1 cellular context compared by ENCODE assay signal in the genomic region with DNA sequence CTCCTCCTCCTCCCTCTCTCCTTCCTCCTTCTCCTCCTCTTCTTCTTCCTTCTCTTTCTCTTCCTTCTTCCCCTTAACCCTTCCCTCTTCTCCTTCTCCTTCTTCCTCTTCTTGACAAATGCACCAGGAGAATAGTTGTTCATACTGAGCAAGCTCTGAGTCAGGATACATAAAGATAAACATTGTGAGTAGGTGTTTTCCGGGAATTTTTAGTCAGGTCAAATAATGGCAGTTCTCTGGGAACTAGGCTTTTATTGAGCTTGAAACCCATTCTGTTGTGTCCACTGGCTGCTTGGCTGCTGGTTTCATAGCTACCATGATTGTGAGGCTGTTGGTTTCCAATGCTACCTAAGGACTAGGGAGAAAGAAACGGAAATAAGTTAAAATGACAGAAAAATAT.
TF ChIP-seq lines count a peak whose summit lies in the region.

No MANE protein-coding gene starts in this region.

TF ChIP-seq in H1, 55 proteins besides CTCF, POLR2A, EP300 and RAD21 (continued from another document):
- TF ChIP-seq, protein P1, sequence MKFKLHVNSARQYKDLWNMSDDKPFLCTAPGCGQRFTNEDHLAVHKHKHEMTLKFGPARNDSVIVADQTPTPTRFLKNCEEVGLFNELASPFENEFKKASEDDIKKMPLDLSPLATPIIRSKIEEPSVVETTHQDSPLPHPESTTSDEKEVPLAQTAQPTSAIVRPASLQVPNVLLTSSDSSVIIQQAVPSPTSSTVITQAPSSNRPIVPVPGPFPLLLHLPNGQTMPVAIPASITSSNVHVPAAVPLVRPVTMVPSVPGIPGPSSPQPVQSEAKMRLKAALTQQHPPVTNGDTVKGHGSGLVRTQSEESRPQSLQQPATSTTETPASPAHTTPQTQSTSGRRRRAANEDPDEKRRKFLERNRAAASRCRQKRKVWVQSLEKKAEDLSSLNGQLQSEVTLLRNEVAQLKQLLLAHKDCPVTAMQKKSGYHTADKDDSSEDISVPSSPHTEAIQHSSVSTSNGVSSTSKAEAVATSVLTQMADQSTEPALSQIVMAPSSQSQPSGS (IDR thresholded peaks at IDR 0.05; ENCODE audit: low read length), result no peak
- TF ChIP-seq SIN3A (conservative IDR thresholded peaks at IDR 0.05 in 1 of 2, IDR thresholded peaks at IDR 0.05 in 1 of 2; ENCODE audit: low read depth in 1 of 2, low read length in 2 of 2) (no peak), CBX5 (IDR thresholded peaks at IDR 0.05; ENCODE audit: low read depth, low read length) (no peak), ZNF274 (IDR thresholded peaks at IDR 0.05; ENCODE audit: borderline replicate concordance, extremely low read depth, low read length) (no peak), KDM5A (IDR thresholded peaks at IDR 0.05; ENCODE audit: low read length) (no peak), EGR1 (IDR thresholded peaks at IDR 0.05; ENCODE audit: borderline replicate concordance, low read depth, low read length) (no peak), CREB1 (IDR thresholded peaks at IDR 0.05) (no peak), RXRA (IDR thresholded peaks at IDR 0.05; ENCODE audit: insufficient read depth, low read depth, low read length) (no peak), BRCA1 (IDR thresholded peaks at IDR 0.05; ENCODE audit: low read depth, low read length) (no peak), KDM1A (IDR thresholded peaks at IDR 0.05; ENCODE audit: borderline replicate concordance, low read length) (no peak), MAFK (IDR thresholded peaks at IDR 0.05; ENCODE audit: low read depth, low read length) (no peak), BACH1 (IDR thresholded peaks at IDR 0.05; ENCODE audit: low read length) (no peak), GABPA (IDR thresholded peaks at IDR 0.05; ENCODE audit: borderline replicate concordance, insufficient read depth, low read length) (no peak), TEAD4 (IDR thresholded peaks at IDR 0.05; ENCODE audit: low read depth, low read length) (no peak), NRF1 (IDR thresholded peaks at IDR 0.05; ENCODE audit: low read depth, low read length) (no peak)
- TF ChIP-seq, protein P2, sequence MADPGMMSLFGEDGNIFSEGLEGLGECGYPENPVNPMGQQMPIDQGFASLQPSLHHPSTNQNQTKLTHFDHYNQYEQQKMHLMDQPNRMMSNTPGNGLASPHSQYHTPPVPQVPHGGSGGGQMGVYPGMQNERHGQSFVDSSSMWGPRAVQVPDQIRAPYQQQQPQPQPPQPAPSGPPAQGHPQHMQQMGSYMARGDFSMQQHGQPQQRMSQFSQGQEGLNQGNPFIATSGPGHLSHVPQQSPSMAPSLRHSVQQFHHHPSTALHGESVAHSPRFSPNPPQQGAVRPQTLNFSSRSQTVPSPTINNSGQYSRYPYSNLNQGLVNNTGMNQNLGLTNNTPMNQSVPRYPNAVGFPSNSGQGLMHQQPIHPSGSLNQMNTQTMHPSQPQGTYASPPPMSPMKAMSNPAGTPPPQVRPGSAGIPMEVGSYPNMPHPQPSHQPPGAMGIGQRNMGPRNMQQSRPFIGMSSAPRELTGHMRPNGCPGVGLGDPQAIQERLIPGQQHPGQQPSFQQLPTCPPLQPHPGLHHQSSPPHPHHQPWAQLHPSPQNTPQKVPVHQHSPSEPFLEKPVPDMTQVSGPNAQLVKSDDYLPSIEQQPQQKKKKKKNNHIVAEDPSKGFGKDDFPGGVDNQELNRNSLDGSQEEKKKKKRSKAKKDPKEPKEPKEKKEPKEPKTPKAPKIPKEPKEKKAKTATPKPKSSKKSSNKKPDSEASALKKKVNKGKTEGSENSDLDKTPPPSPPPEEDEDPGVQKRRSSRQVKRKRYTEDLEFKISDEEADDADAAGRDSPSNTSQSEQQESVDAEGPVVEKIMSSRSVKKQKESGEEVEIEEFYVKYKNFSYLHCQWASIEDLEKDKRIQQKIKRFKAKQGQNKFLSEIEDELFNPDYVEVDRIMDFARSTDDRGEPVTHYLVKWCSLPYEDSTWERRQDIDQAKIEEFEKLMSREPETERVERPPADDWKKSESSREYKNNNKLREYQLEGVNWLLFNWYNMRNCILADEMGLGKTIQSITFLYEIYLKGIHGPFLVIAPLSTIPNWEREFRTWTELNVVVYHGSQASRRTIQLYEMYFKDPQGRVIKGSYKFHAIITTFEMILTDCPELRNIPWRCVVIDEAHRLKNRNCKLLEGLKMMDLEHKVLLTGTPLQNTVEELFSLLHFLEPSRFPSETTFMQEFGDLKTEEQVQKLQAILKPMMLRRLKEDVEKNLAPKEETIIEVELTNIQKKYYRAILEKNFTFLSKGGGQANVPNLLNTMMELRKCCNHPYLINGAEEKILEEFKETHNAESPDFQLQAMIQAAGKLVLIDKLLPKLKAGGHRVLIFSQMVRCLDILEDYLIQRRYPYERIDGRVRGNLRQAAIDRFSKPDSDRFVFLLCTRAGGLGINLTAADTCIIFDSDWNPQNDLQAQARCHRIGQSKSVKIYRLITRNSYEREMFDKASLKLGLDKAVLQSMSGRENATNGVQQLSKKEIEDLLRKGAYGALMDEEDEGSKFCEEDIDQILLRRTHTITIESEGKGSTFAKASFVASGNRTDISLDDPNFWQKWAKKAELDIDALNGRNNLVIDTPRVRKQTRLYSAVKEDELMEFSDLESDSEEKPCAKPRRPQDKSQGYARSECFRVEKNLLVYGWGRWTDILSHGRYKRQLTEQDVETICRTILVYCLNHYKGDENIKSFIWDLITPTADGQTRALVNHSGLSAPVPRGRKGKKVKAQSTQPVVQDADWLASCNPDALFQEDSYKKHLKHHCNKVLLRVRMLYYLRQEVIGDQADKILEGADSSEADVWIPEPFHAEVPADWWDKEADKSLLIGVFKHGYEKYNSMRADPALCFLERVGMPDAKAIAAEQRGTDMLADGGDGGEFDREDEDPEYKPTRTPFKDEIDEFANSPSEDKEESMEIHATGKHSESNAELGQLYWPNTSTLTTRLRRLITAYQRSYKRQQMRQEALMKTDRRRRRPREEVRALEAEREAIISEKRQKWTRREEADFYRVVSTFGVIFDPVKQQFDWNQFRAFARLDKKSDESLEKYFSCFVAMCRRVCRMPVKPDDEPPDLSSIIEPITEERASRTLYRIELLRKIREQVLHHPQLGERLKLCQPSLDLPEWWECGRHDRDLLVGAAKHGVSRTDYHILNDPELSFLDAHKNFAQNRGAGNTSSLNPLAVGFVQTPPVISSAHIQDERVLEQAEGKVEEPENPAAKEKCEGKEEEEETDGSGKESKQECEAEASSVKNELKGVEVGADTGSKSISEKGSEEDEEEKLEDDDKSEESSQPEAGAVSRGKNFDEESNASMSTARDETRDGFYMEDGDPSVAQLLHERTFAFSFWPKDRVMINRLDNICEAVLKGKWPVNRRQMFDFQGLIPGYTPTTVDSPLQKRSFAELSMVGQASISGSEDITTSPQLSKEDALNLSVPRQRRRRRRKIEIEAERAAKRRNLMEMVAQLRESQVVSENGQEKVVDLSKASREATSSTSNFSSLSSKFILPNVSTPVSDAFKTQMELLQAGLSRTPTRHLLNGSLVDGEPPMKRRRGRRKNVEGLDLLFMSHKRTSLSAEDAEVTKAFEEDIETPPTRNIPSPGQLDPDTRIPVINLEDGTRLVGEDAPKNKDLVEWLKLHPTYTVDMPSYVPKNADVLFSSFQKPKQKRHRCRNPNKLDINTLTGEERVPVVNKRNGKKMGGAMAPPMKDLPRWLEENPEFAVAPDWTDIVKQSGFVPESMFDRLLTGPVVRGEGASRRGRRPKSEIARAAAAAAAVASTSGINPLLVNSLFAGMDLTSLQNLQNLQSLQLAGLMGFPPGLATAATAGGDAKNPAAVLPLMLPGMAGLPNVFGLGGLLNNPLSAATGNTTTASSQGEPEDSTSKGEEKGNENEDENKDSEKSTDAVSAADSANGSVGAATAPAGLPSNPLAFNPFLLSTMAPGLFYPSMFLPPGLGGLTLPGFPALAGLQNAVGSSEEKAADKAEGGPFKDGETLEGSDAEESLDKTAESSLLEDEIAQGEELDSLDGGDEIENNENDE (IDR thresholded peaks at IDR 0.05; ENCODE audit: insufficient replicate concordance, low read length), result no peak
- TF ChIP-seq, protein P3, sequence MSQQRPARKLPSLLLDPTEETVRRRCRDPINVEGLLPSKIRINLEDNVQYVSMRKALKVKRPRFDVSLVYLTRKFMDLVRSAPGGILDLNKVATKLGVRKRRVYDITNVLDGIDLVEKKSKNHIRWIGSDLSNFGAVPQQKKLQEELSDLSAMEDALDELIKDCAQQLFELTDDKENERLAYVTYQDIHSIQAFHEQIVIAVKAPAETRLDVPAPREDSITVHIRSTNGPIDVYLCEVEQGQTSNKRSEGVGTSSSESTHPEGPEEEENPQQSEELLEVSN (IDR thresholded peaks at IDR 0.05), result no peak
- TF ChIP-seq, protein P4, sequence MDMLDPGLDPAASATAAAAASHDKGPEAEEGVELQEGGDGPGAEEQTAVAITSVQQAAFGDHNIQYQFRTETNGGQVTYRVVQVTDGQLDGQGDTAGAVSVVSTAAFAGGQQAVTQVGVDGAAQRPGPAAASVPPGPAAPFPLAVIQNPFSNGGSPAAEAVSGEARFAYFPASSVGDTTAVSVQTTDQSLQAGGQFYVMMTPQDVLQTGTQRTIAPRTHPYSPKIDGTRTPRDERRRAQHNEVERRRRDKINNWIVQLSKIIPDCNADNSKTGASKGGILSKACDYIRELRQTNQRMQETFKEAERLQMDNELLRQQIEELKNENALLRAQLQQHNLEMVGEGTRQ (IDR thresholded peaks at IDR 0.05; ENCODE audit: low read length), result no peak
